Comparison of ENCODE assay signal across 17 cellular contexts in genomic region chr14:100583245-100583644, GRCh38. TPM values are rescaled to one million over a fixed set of nuclear protein-coding genes. Genes with fewer than 3 reads are reported as not detected.
DNase-seq lines count a peak whose midpoint lies in the region; ATAC-seq and TF ChIP-seq lines count a peak whose summit lies in the region.
"Had no signal": no experiment of that assay in that cellular context is flagged by ENCODE, and none has a peak within 500 bp of the region (broad histone marks: within the 10 kb centered on the region; RNA-seq: fewer than 3 reads in every experiment).

No MANE protein-coding gene starts in this region.

- no peak overlapping the region for H3K27ac Mint-ChIP-seq in glutamatergic neuron (ENCODE audit: unreplicated experiment)
- H3K27ac Mint-ChIP-seq: B cell; CD4-positive, alpha-beta T cell; CD8-positive, alpha-beta T cell had no signal

- H4K20me1 ChIP-seq in osteoblast (ENCODE audit: insufficient read depth, low read length), result no peaks in the 10 kb centered on the region

- peaks cover 13% of the 10 kb centered on the region for H3K9me3 Mint-ChIP-seq in glutamatergic neuron (ENCODE audit: unreplicated experiment)
- H3K9me3 Mint-ChIP-seq: CD4-positive, alpha-beta T cell; CD8-positive, alpha-beta T cell had no signal

- H3K4me3 ChIP-seq in HEK293 (ENCODE audit: low read depth, low read length) (no peak overlapping the region), osteoblast (ENCODE audit: insufficient read depth, low read length) (no peak overlapping the region)
- H3K4me3 ChIP-seq: A549; BLaER1 treated with 17β-estradiol and CSF1 and Interleukin-3, amounts not matched to agents 10 nM and 100 nM had no signal

- peaks cover under 1% of the 10 kb centered on the region for H3K4me1 Mint-ChIP-seq in glutamatergic neuron (ENCODE audit: low read depth, unreplicated experiment)

- H3K27me3 ChIP-seq in osteoblast (ENCODE audit: insufficient read depth, low read length), result peaks cover 20% of the 10 kb centered on the region

- ATAC-seq in GM21576 (IDR thresholded peaks at IDR 0.05; ENCODE audit: unreplicated experiment), result no peak
- ATAC-seq: A549; CD8-positive, alpha-beta T cell had no signal

- POLR2A ChIA-PET in HEK293 (lab: Yijun Ruan, JAX), result interaction anchor here (0.5 kb wide), 1 partner anchor 16 kb away, joined by 3 read pairs; no protein-coding TSS in a partner anchor

- H3K4me2 ChIP-seq in osteoblast (ENCODE audit: insufficient read depth, low read length), result no peak overlapping the region
- H3K4me2 ChIP-seq: A549; BLaER1 treated with 17β-estradiol and CSF1 and Interleukin-3, amounts not matched to agents 10 nM and 100 nM had no signal

- H2AFZ ChIP-seq in osteoblast (ENCODE audit: low read length), result no peak overlapping the region

- H3K9me3 ChIP-seq in HEK293 (ENCODE audit: control insufficient read depth, insufficient read depth, low read depth, low read length) (no peaks in the 10 kb centered on the region), osteoblast (ENCODE audit: low read depth, low read length) (no peaks in the 10 kb centered on the region)
- H3K9me3 ChIP-seq: A549, Caco-2 had no signal

- TF ChIP-seq CTCF in HEK293 (tag by site-specific recombination; IDR thresholded peaks at IDR 0.05) (no peak), glutamatergic neuron (IDR thresholded peaks at IDR 0.05; ENCODE audit: partially characterized antibody, unreplicated experiment) (no peak), osteoblast (IDR thresholded peaks at IDR 0.05; ENCODE audit: extremely low read depth, low read depth, low read length) (no peak)

- CTCF ChIA-PET in HEK293 (lab: Yijun Ruan, JAX), result no interaction called here

- peaks cover 11% of the 10 kb centered on the region for H3K27me3 Mint-ChIP-seq in glutamatergic neuron (ENCODE audit: unreplicated experiment)

- H3K79me2 ChIP-seq in osteoblast (ENCODE audit: insufficient read depth, low read length), result no peaks in the 10 kb centered on the region

- peak overlapping the region; percentile 4 for H3K4me3 Mint-ChIP-seq in glutamatergic neuron (ENCODE audit: unreplicated experiment)
- H3K4me3 Mint-ChIP-seq: B cell; CD4-positive, alpha-beta T cell; CD8-positive, alpha-beta T cell had no signal

- H3K4me1 ChIP-seq in HEK293 (ENCODE audit: control insufficient read depth, insufficient read depth, low read length) (no peaks in the 10 kb centered on the region), osteoblast (ENCODE audit: insufficient read depth, low read length) (no peaks in the 10 kb centered on the region)
- H3K4me1 ChIP-seq: Caco-2 had no signal

- no peaks in the 10 kb centered on the region for H3K36me3 ChIP-seq in HEK293 (ENCODE audit: control insufficient read depth in 2 of 2, insufficient read depth in 1 of 2, low read length in 2 of 2)
- H3K36me3 ChIP-seq in osteoblast (ENCODE audit: insufficient read depth, low read length), result no peaks in the 10 kb centered on the region
- H3K36me3 ChIP-seq: BLaER1 treated with 17β-estradiol and CSF1 and Interleukin-3, amounts not matched to agents 10 nM and 100 nM had no signal

- H3K36me3 Mint-ChIP-seq in glutamatergic neuron (ENCODE audit: unreplicated experiment), result peaks cover 5% of the 10 kb centered on the region
- H3K36me3 Mint-ChIP-seq: CD8-positive, alpha-beta T cell had no signal

- DNase-seq in glutamatergic neuron (no peak), osteoblast (ENCODE audit: insufficient read length, low spot score, missing footprints) (peak; percentile 71), T-helper 1 cell (no peak)
- DNase-seq: AML-193; Caco-2; Calu3; CD4-positive, alpha-beta T cell; DMS79 treated with DMSO at 0.1 percent for 48 hours; GF-D8 had no signal

- H3K27ac ChIP-seq in HEK293 (ENCODE audit: extremely low read depth, low read depth, low read length), result no peak overlapping the region
- no peak overlapping the region for H3K27ac ChIP-seq in osteoblast (ENCODE audit: low read depth, low read length)
- H3K27ac ChIP-seq: 22Rv1; A549; BLaER1 treated with 17β-estradiol and CSF1 and Interleukin-3, amounts not matched to agents 10 nM and 100 nM; C4-2B had no signal

TF ChIP-seq in HEK293, 187 proteins besides CTCF, POLR2A, EP300 and RAD21:
- TF ChIP-seq ZNF843 (tag by site-specific recombination; IDR thresholded peaks at IDR 0.05), result no peak
- no peak for TF ChIP-seq ZNF629 (tag by site-specific recombination; IDR thresholded peaks at IDR 0.05)
- TF ChIP-seq ZNF23 (tag by site-specific recombination; IDR thresholded peaks at IDR 0.05; ENCODE audit: borderline replicate concordance), result no peak
- peak; percentile 42; the same call in 1 of the 2 replicates for TF ChIP-seq ZBTB17 (tag by site-specific recombination; IDR thresholded peaks at IDR 0.05)
- TF ChIP-seq ZNF362 (tag by site-specific recombination; IDR thresholded peaks at IDR 0.05), result no peak
- TF ChIP-seq ZNF155 (tag by site-specific recombination; IDR thresholded peaks at IDR 0.05), result no peak
- peak; percentile 93 for TF ChIP-seq ZNF366 (tag by site-specific recombination; conservative IDR thresholded peaks at IDR 0.05)

RNA-seq across cellular contexts. Expression of gene BEGAIN, which starts 4.0 kb away (rescaled TPM):
- total RNA-seq in glutamatergic neuron (ENCODE audit: unreplicated experiment) (7.0 TPM), osteoblast (1.1 TPM in 1 of 2 replicates, not detected in the other)
- total RNA-seq: B cell had no signal
